In the genomic region with DNA sequence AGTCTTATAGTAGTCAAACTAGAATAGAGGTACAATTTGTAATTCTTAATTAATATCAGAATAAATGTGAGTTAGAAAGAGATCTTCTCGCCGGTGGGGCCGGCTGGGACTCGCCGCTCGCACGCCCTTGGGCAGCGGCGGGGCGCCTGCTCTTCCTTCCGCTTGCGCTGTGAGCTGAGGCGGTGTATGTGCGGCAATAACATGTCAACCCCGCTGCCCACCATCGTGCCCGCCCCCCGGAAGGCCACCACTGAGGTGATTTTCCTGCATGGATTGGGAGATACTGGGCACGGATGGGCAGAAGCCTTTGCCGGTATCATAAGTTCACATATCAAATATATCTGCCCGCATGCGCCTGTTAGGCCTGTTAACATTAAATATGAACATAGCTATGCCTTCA, we compare ENCODE assay signal across 29 cellular contexts.
"Had no signal": no experiment of that assay in that cellular context is flagged by ENCODE, and none has a peak within 500 bp of the region (broad histone marks: within the 10 kb centered on the region; RNA-seq: fewer than 3 reads in every experiment).

No MANE protein-coding gene starts in this region.

- ATAC-seq: activated naive CD4-positive, alpha-beta T cell treated with anti-CD3 and anti-CD28 coated beads, Interleukin-2, amount 50 U/mL, for 72 hours; activated naive CD8-positive, alpha-beta T cell treated with anti-CD3 and anti-CD28 coated beads, Interleukin-2, amount 50 U/mL, for 24 hours; activated T-cell treated with anti-CD3 and anti-CD28 coated beads, Interleukin-2, amount 50 U/mL, for 4 hours; activated T-cell treated with anti-CD3 and anti-CD28 coated beads, Interleukin-2, amount 50 U/mL, for 72 hours; activated T-helper 17 cell treated with anti-CD3 and anti-CD28 coated beads, Interleukin-2, amount 50 U/mL, for 72 hours; body of pancreas had no signal

- DNase-seq: activated effector memory CD4-positive, alpha-beta T cell treated with anti-CD3 and anti-CD28 coated beads, Interleukin-2, amount 50 U/mL, for 16 hours; activated effector memory CD4-positive, alpha-beta T cell treated with Interleukin-2 at 50 U/mL for 16 hours; activated gamma-delta T cell; activated gamma-delta T cell treated with Interleukin-2 at 50 U/mL for 16 hours; activated naive CD4-positive, alpha-beta T cell; activated naive CD4-positive, alpha-beta T cell treated with anti-CD3 and anti-CD28 coated beads for 36 hours; activated naive CD4-positive, alpha-beta T cell treated with anti-CD3 and anti-CD28 coated beads, Interleukin-2, amount 10 ng/mL, durations not matched to agents 7 days and 5 days; activated naive CD4-positive, alpha-beta T cell treated with anti-CD3 and anti-CD28 coated beads, Interleukin-2, amount 50 U/mL, for 16 hours; activated naive CD4-positive, alpha-beta T cell treated with Interleukin-2 at 50 U/mL for 16 hours; activated naive CD8-positive, alpha-beta T cell treated with anti-CD3 and anti-CD28 coated beads for 36 hours; activated naive CD8-positive, alpha-beta T cell treated with anti-CD3 and anti-CD28 coated beads, Interleukin-2, amount 10 ng/mL, durations not matched to agents 7 days and 5 days; activated naive CD8-positive, alpha-beta T cell treated with anti-CD3 and anti-CD28 coated beads, Interleukin-2, amount 50 U/mL, for 24 hours; activated T-cell treated with anti-CD3 and anti-CD28 coated beads, Interleukin-2, amount 50 U/mL, for 1 hour; activated T-cell treated with anti-CD3 and anti-CD28 coated beads, Interleukin-2, amount 50 U/mL, for 24 hours; activated T-cell treated with anti-CD3 and anti-CD28 coated beads, Interleukin-2, amount 50 U/mL, for 4 hours; activated T-cell treated with anti-CD3 and anti-CD28 coated beads, Interleukin-2, amount 50 U/mL, for 48 hours; activated T-cell treated with anti-CD3 and anti-CD28 coated beads, Interleukin-2, amount 50 U/mL, for 72 hours; adrenal gland; amniotic stem cell; amygdala; anterior cingulate cortex; aorta; body of pancreas; brain microvascular endothelial cell; caudate nucleus; central memory CD4-positive, alpha-beta T cell; cerebellar nuclear complex had no signal
